Comparison of ENCODE assay signal across 1 cellular context in genomic region chr9:36401179-36401740, GRCh38.
TF ChIP-seq lines count a peak whose summit lies in the region.

No MANE protein-coding gene starts in this region.

TF ChIP-seq in SK-N-SH, 30 proteins besides CTCF, POLR2A, EP300 and RAD21 (continued from another document):
- TF ChIP-seq PBX3 (IDR thresholded peaks at IDR 0.05) = no peak
